ENCODE assay signal across 8 cellular contexts in genomic region chr15:65530318-65531111, GRCh38. TPM values are rescaled to one million over a fixed set of nuclear protein-coding genes. Genes with fewer than 3 reads are reported as not detected.
DNase-seq lines count a peak whose midpoint lies in the region; ATAC-seq and TF ChIP-seq lines count a peak whose summit lies in the region.

Gene HACD3 (plus strand): TSS chr15:65530463. CDS start chr15:65530632, 169 bp downstream.

- peaks cover 7% of the 10 kb centered on the region; the same call in 1 of the 2 replicates for H4K20me1 ChIP-seq in DOHH2 (ENCODE audit: control insufficient read depth, insufficient read depth, low read depth, low read length)
- H4K20me1 ChIP-seq in GM23338 (replicated peaks; ENCODE audit: insufficient read depth), result peaks cover 39% of the 10 kb centered on the region

- no peaks in the 10 kb centered on the region for H3K36me3 Mint-ChIP-seq in GM23338 (ENCODE audit: low read depth)
- H3K36me3 Mint-ChIP-seq in neural crest cell (ENCODE audit: low read depth), result no peaks in the 10 kb centered on the region

- H3K4me1 Mint-ChIP-seq in GM23338 (peaks cover 34% of the 10 kb centered on the region), neural crest cell (peaks cover 38% of the 10 kb centered on the region)

- H3K4me3 ChIP-seq in DOHH2 (ENCODE audit: low read length), result peak within 1 kb of the TSS; percentile 82
- H3K4me3 ChIP-seq in GM23338, result peak within 1 kb of the TSS; percentile 90
- peak within 1 kb of the TSS; percentile 56 to 90 for H3K4me3 ChIP-seq in foreskin fibroblast (ENCODE audit: low read depth in 1 of 2, low read length in 2 of 2)
- H3K4me3 ChIP-seq in stomach smooth muscle (ENCODE audit: low read length in 2 of 2), result peak within 1 kb of the TSS; percentile 78 to 91

- peak within 1 kb of the TSS; percentile 96 for H3K4me2 ChIP-seq in DOHH2 (ENCODE audit: low read length)
- H3K4me2 ChIP-seq in GM23338, result peak within 1 kb of the TSS; percentile 92

- H3K27me3 ChIP-seq in DOHH2 (ENCODE audit: control insufficient read depth, low read length) (no peaks in the 10 kb centered on the region), GM23338 (ENCODE audit: insufficient read depth) (no peaks in the 10 kb centered on the region), stomach smooth muscle (ENCODE audit: control insufficient read depth in 1 of 2, insufficient read depth in 2 of 2, low read length in 2 of 2) (no peaks in the 10 kb centered on the region)

- H2AFZ ChIP-seq in GM23338, result peak within 1 kb of the TSS; percentile 94

- DNase-seq in GM23338 (ENCODE audit: low spot score), result peak; percentile 92
- peak; percentile 75 for DNase-seq in M059J (ENCODE audit: low read depth)
- DNase-seq in SHP77 treated with DMSO at 0.1 percent for 48 hours (lab: John Stamatoyannopoulos, UW), result peak; percentile 74
- peak; percentile 81 for DNase-seq in activated gamma-delta T cell (lab: John Stamatoyannopoulos, UW)
- peak; percentile 69 to 91 for DNase-seq in foreskin fibroblast
- peak; percentile 91 for DNase-seq in neural crest cell (ENCODE audit: low read depth, low spot score)

- peak within 1 kb of the TSS; percentile 71 to 80 for H3K9ac ChIP-seq in stomach smooth muscle (ENCODE audit: low read length in 2 of 2)

- no peaks in the 10 kb centered on the region; the same call in 2 of the 3 replicates for H3K9me3 Mint-ChIP-seq in GM23338
- no peaks in the 10 kb centered on the region for H3K9me3 Mint-ChIP-seq in neural crest cell

- H3K27ac ChIP-seq in DOHH2 (ENCODE audit: low read depth, low read length) (peak within 1 kb of the TSS; percentile 36), GM23338 (ENCODE audit: low read depth) (peak within 1 kb of the TSS; percentile 86; the same call in 1 of the 2 replicates), stomach smooth muscle (ENCODE audit: low read length) (peak within 1 kb of the TSS; percentile 53)

- peaks cover 29% of the 10 kb centered on the region for H3K4me1 ChIP-seq in DOHH2 (ENCODE audit: control insufficient read depth, low read length)
- peaks cover 28% of the 10 kb centered on the region for H3K4me1 ChIP-seq in GM23338 (ENCODE audit: insufficient read depth)
- peaks cover 14% of the 10 kb centered on the region for H3K4me1 ChIP-seq in stomach smooth muscle (ENCODE audit: control insufficient read depth, insufficient read depth, low read length)

- H3K9me3 ChIP-seq in DOHH2 (ENCODE audit: control insufficient read depth, insufficient read depth, low read length) (no peaks in the 10 kb centered on the region), stomach smooth muscle (ENCODE audit: control insufficient read depth in 2 of 2, low read length in 2 of 2) (no peaks in the 10 kb centered on the region)

- peaks cover 57% of the 10 kb centered on the region for H3K79me2 ChIP-seq in DOHH2 (ENCODE audit: control insufficient read depth, low read length)
- peaks cover 45% of the 10 kb centered on the region for H3K79me2 ChIP-seq in GM23338 (replicated peaks; ENCODE audit: insufficient read depth)

- H3K9me2 ChIP-seq in DOHH2 (replicated peaks; ENCODE audit: control insufficient read depth, low read length), result no peaks in the 10 kb centered on the region
- H3K9me2 ChIP-seq in GM23338 (ENCODE audit: insufficient read depth), result no peaks in the 10 kb centered on the region

- peak; percentile 92 for ATAC-seq in GM23338

- H3K36me3 ChIP-seq in DOHH2 (ENCODE audit: control insufficient read depth, low read length), result peaks cover 14% of the 10 kb centered on the region
- no peaks in the 10 kb centered on the region for H3K36me3 ChIP-seq in GM23338 (ENCODE audit: insufficient read depth)
- no peaks in the 10 kb centered on the region for H3K36me3 ChIP-seq in stomach smooth muscle (ENCODE audit: control insufficient read depth in 2 of 2, insufficient read depth in 2 of 2, low read length in 2 of 2)

- H3F3A ChIP-seq in DOHH2 (ENCODE audit: control insufficient read depth, insufficient read depth) (no peaks in the 10 kb centered on the region), GM23338 (replicated peaks; ENCODE audit: low read depth) (peaks cover 12% of the 10 kb centered on the region)

- H3K4me3 Mint-ChIP-seq in GM23338 (peak within 1 kb of the TSS; percentile 84), neural crest cell (peak within 1 kb of the TSS; percentile 84)

- H3K27ac Mint-ChIP-seq in GM23338 (peak within 1 kb of the TSS; percentile 96), neural crest cell (ENCODE audit: unreplicated experiment) (peak within 1 kb of the TSS; percentile 99)

- H3K27me3 Mint-ChIP-seq in GM23338 (ENCODE audit: insufficient read depth, low read depth, poor library complexity) (peaks cover 10% of the 10 kb centered on the region), neural crest cell (ENCODE audit: low read depth) (no peaks in the 10 kb centered on the region)

- TF ChIP-seq CTCF in DOHH2 (IDR thresholded peaks at IDR 0.05; ENCODE audit: low read depth, low read length, poor library complexity, severe bottlenecking) (no peak), GM23338 (conservative IDR thresholded peaks at IDR 0.05; ENCODE audit: low read depth in 2 of 2) (no peak), foreskin fibroblast (IDR thresholded peaks at IDR 0.05; ENCODE audit: low read depth, low read length) (no peak), neural crest cell (conservative IDR thresholded peaks at IDR 0.05) (no peak)

TF ChIP-seq in GM23338, 12 proteins besides CTCF, POLR2A, EP300 and RAD21:
- TF ChIP-seq POLR2AphosphoS5 (IDR thresholded peaks at IDR 0.05; ENCODE audit: low read depth) (peak; percentile 75), EZH2phosphoT487 (IDR thresholded peaks at IDR 0.05; ENCODE audit: unreplicated experiment) (no peak)

RNA-seq across cellular contexts. Expression of gene HACD3, which starts in this region (rescaled TPM):
- total RNA-seq in GM23338 (2014; rRNA removed; shearing (Covaris generic)), result 128 and 131 TPM in 2 replicates
- 115 and 123 TPM in 2 replicates for polyA plus RNA-seq in GM23338 (2016; fragmentation: Nextera tagmentation; extraction: Ambion mirVana)
- total RNA-seq in M059J (2014; rRNA removed; shearing (Covaris generic)), result 104 and 120 TPM in 2 replicates
- 147 and 153 TPM in 2 replicates for total RNA-seq in neural crest cell

Comparison
In these comparisons a context has a peak if more than half of its experiments do, and no peak if none do; other contexts are left out.
1. Peak in every context shown above with its lines: DNase-seq, ATAC-seq, H3K4me3 ChIP-seq and H3K27ac ChIP-seq.
2. H3K27ac ChIP-seq: peak in every context shown above with its lines; median percentile 86 in GM23338; 53 in stomach smooth muscle; 36 in DOHH2.